1 cellular context compared by ENCODE assay signal in the genomic region with DNA sequence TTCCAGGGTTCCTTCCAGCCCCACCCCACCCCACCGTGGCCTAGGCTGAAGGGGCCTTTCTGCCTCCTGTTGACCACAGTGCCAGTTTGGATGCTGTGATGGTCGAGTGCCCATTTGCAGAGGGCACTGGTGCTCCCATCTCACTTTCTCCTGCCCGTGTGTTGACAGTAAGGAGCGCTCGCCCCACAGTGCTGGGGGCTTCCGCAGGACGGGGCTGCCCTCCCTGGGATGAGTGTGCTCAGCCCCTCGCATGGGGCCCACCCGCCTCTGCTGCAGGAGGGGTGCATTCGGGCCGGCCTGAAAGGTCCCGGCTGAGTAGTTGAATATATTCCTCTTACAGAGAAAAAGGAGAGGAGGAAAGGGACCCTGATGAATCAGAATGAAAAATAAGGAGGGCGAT.
TF ChIP-seq lines count a peak whose summit lies in the region.

No MANE protein-coding gene starts in this region.

TF ChIP-seq in IMR-90, 13 proteins besides CTCF, POLR2A, EP300 and RAD21 (continued from another document):
- no peak for TF ChIP-seq USF2 (IDR thresholded peaks at IDR 0.05; ENCODE audit: low read depth, low read length)
- no peak for TF ChIP-seq RCOR1 (IDR thresholded peaks at IDR 0.05; ENCODE audit: insufficient replicate concordance, low read length)
- no peak for TF ChIP-seq SMC3 (IDR thresholded peaks at IDR 0.05; ENCODE audit: low read depth, low read length)
